In the genomic region with DNA sequence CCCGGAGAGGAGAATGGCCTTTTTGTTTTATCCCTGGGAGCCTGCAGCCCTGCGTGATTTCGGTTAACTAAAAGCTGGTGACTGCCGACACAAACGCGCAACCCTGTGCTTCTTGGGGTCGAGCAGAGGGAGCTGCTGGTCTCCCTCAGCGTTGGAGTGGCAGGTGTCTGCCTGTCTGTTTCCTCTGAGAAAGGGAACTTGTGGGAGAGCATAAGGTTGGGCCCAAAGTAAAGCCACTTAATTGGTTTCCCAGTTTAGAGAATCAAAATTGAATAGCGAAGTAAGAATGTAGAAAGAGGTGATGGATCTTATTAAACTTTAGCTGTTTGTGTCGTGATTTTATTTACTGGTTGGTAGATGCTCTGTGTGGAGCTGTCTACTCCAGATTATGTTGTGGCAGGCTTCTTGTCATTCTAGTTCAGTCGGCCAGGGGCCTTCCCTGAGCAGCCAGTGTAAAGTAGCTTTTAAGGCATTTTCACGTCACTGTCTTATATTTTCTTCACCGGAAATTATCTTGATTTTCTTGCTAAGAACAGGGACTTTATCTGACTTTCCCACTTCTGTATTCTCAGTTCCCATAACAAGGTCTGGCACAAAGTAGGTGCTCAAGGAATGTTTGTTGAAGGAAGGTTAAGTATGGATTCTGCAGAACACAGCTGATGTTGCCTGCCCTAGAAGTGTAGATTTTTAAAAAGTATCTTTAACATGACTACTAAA, we compare ENCODE assay signal across 1 cellular context.
TF ChIP-seq lines count a peak whose summit lies in the region.

No MANE protein-coding gene starts in this region.

TF ChIP-seq in GM23338, 12 proteins besides CTCF, POLR2A, EP300 and RAD21 (continued from another document):
- TF ChIP-seq, protein P1, sequence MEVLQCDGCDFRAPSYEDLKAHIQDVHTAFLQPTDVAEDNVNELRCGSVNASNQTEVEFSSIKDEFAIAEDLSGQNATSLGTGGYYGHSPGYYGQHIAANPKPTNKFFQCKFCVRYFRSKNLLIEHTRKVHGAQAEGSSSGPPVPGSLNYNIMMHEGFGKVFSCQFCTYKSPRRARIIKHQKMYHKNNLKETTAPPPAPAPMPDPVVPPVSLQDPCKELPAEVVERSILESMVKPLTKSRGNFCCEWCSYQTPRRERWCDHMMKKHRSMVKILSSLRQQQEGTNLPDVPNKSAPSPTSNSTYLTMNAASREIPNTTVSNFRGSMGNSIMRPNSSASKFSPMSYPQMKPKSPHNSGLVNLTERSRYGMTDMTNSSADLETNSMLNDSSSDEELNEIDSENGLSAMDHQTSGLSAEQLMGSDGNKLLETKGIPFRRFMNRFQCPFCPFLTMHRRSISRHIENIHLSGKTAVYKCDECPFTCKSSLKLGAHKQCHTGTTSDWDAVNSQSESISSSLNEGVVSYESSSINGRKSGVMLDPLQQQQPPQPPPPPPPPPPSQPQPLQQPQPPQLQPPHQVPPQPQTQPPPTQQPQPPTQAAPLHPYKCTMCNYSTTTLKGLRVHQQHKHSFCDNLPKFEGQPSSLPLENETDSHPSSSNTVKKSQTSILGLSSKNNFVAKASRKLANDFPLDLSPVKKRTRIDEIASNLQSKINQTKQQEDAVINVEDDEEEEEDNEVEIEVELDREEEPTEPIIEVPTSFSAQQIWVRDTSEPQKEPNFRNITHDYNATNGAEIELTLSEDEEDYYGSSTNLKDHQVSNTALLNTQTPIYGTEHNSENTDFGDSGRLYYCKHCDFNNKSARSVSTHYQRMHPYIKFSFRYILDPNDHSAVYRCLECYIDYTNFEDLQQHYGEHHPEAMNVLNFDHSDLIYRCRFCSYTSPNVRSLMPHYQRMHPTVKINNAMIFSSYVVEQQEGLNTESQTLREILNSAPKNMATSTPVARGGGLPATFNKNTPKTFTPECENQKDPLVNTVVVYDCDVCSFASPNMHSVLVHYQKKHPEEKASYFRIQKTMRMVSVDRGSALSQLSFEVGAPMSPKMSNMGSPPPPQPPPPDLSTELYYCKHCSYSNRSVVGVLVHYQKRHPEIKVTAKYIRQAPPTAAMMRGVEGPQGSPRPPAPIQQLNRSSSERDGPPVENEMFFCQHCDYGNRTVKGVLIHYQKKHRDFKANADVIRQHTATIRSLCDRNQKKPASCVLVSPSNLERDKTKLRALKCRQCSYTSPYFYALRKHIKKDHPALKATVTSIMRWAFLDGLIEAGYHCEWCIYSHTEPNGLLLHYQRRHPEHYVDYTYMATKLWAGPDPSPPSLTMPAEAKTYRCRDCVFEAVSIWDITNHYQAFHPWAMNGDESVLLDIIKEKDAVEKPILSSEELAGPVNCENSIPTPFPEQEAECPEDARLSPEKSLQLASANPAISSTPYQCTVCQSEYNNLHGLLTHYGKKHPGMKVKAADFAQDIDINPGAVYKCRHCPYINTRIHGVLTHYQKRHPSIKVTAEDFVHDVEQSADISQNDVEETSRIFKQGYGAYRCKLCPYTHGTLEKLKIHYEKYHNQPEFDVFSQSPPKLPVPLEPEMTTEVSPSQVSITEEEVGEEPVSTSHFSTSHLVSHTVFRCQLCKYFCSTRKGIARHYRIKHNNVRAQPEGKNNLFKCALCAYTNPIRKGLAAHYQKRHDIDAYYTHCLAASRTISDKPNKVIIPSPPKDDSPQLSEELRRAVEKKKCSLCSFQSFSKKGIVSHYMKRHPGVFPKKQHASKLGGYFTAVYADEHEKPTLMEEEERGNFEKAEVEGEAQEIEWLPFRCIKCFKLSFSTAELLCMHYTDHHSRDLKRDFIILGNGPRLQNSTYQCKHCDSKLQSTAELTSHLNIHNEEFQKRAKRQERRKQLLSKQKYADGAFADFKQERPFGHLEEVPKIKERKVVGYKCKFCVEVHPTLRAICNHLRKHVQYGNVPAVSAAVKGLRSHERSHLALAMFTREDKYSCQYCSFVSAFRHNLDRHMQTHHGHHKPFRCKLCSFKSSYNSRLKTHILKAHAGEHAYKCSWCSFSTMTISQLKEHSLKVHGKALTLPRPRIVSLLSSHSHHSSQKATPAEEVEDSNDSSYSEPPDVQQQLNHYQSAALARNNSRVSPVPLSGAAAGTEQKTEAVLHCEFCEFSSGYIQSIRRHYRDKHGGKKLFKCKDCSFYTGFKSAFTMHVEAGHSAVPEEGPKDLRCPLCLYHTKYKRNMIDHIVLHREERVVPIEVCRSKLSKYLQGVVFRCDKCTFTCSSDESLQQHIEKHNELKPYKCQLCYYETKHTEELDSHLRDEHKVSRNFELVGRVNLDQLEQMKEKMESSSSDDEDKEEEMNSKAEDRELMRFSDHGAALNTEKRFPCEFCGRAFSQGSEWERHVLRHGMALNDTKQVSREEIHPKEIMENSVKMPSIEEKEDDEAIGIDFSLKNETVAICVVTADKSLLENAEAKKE (CRISPR knock-in tag; IDR thresholded peaks at IDR 0.05) = no peak
- TF ChIP-seq JUNB (IDR thresholded peaks at IDR 0.05; ENCODE audit: unreplicated experiment) (no peak), STAT1 (IDR thresholded peaks at IDR 0.05; ENCODE audit: unreplicated experiment) (no peak), EZH2 (IDR thresholded peaks at IDR 0.05; ENCODE audit: low read depth, unreplicated experiment) (no peak), POLR2AphosphoS5 (IDR thresholded peaks at IDR 0.05; ENCODE audit: low read depth) (no peak), ZNF331 (CRISPR knock-in tag; IDR thresholded peaks at IDR 0.05; ENCODE audit: low read depth) (no peak), REST (IDR thresholded peaks at IDR 0.05; ENCODE audit: unreplicated experiment) (no peak), EZH2phosphoT487 (IDR thresholded peaks at IDR 0.05; ENCODE audit: unreplicated experiment) (no peak)
